Comparison of ENCODE assay signal across 8 cellular contexts in genomic region chr1:93680121-93681094, GRCh38. TPM values are rescaled to one million over a fixed set of nuclear protein-coding genes. Genes with fewer than 3 reads are reported as not detected.
DNase-seq lines count a peak whose midpoint lies in the region; ATAC-seq and FAIRE-seq lines count a peak whose summit lies in the region.

No MANE protein-coding gene starts in this region.

- FAIRE-seq in small intestine (lab: Jason Lieb, UNC) = no peak

- DNase-seq in EH (ENCODE audit: low read depth) = peak; percentile 93
- peak; percentile 92 for DNase-seq in HT-29 (ENCODE audit: low spot score)
- DNase-seq in SW 1271 (lab: John Stamatoyannopoulos, UW) = peak; percentile 30 to 78
- DNase-seq in cerebellar cortex (ENCODE audit: low spot score) = peak; percentile 44
- peak; percentile 94 for DNase-seq in islet precursor cell
- peak; percentile 88 for DNase-seq in small intestine
- DNase-seq in NCI-H2196 treated with DMSO at 0.1 percent for 48 hours (lab: John Stamatoyannopoulos, UW; ENCODE audit: unreplicated experiment) = no peak

- ATAC-seq in GM21381 (IDR thresholded peaks at IDR 0.05; ENCODE audit: unreplicated experiment) = peak; percentile 61

- peaks cover 0 to 1% of the 10 kb centered on the region in 2 donors for H3K4me1 ChIP-seq in small intestine (ENCODE audit: control insufficient read depth in 2 of 2, insufficient read depth in 1 of 2, low read depth in 1 of 2, low read length in 1 of 2)

- H3K27ac ChIP-seq in small intestine (ENCODE audit: low read depth in 1 of 2, low read length in 1 of 2) = peak overlapping the region; percentile 43 to 62

- peak overlapping the region; percentile 64 to 71 for H3K4me3 ChIP-seq in small intestine (ENCODE audit: low read depth in 1 of 2, low read length in 2 of 2)

- H3K36me3 ChIP-seq in small intestine (ENCODE audit: control insufficient read depth in 2 of 2, insufficient read depth in 2 of 2, low read length in 2 of 2) = no peaks in the 10 kb centered on the region

- WGBS in small intestine, 3 donors = 16 to 27% (median 25%) methylated on average over 34 of the region's 34 CpGs

- H3K27me3 ChIP-seq in small intestine (ENCODE audit: control insufficient read depth in 2 of 2, insufficient read depth in 2 of 2, low read length in 2 of 2) = no peaks in the 10 kb centered on the region

- no peaks in the 10 kb centered on the region for H3K9me3 ChIP-seq in small intestine (ENCODE audit: control insufficient read depth, low read depth)

RNA-seq across cellular contexts. Expression of gene BCAR3, which starts 1.2 kb away (rescaled TPM):
- 48.5 and 49.4 TPM in 2 replicates for total RNA-seq in HT-29 (2014; rRNA removed; shearing (Covaris generic))
- 10 to 100 TPM; 15.9 to 26.2 (median 21.9) TPM for polyA plus RNA-seq in small intestine
